In genomic region chr2:100178085-100178788, GRCh38 we compare ENCODE assay signal across 8 cellular contexts. TPM values are rescaled to one million over a fixed set of nuclear protein-coding genes. Genes with fewer than 3 reads are reported as not detected.
A peak's percentile ranks its signal among the peaks of the same experiment; 100 is the strongest.
DNase-seq lines count a peak whose midpoint lies in the region; ATAC-seq and TF ChIP-seq lines count a peak whose summit lies in the region.

No MANE protein-coding gene starts in this region.

- H3K36me3 Mint-ChIP-seq in T-helper 17 cell (ENCODE audit: low read depth) = no peaks in the 10 kb centered on the region
- H3K36me3 Mint-ChIP-seq in stimulated activated naive B cell treated with anti-CD40 and anti-IgM and Interleukin-4, amounts not matched to agents 10 μg/mL and 1 μg/mL and 100 μg/mL, for 72 hours = no peaks in the 10 kb centered on the region

- peaks cover 0 to 4% of the 10 kb centered on the region in 2 donors for H3K9me3 Mint-ChIP-seq in stimulated activated naive B cell treated with anti-CD40 and anti-IgM and Interleukin-4, amounts not matched to agents 10 μg/mL and 1 μg/mL and 100 μg/mL, for 72 hours

- H3K27ac Mint-ChIP-seq in T-helper 17 cell = no peak overlapping the region
- H3K27ac Mint-ChIP-seq in stimulated activated naive B cell treated with anti-CD40 and anti-IgM and Interleukin-4, amounts not matched to agents 10 μg/mL and 1 μg/mL and 100 μg/mL, for 72 hours = no peak overlapping the region

- peak; percentile 6 for DNase-seq in NCI-H1694 (lab: John Stamatoyannopoulos, UW)
- DNase-seq in NCI-H1694 treated with DMSO at 0.1 percent for 48 hours (lab: John Stamatoyannopoulos, UW) = no peak
- DNase-seq in HT1080 (ENCODE audit: low read depth) = peak; percentile 90
- peak in 2 of 3 donors; percentile 21 to 34 for DNase-seq in T-helper 17 cell
- peak in 1 of 2 donors; percentile 9 for DNase-seq in foreskin fibroblast
- DNase-seq in stimulated activated naive B cell treated with anti-CD40 and anti-IgM and Interleukin-4, amounts not matched to agents 10 μg/mL and 1 μg/mL and 100 μg/mL, for 72 hours = peak; percentile 39
- DNase-seq in effector CD8-positive, alpha-beta T cell (lab: John Stamatoyannopoulos, UW) = no peak
- no peak for DNase-seq in UCSD-AML1 (lab: John Stamatoyannopoulos, UW; ENCODE audit: unreplicated experiment)

- no peaks in the 10 kb centered on the region for H3K9me3 ChIP-seq in T-helper 17 cell (ENCODE audit: control insufficient read depth, low read length, poor library complexity, severe bottlenecking)

- TF ChIP-seq CTCF in foreskin fibroblast (IDR thresholded peaks at IDR 0.05; ENCODE audit: low read depth, low read length) = peak; percentile 26

- peaks cover 2% of the 10 kb centered on the region for H3K4me1 Mint-ChIP-seq in T-helper 17 cell
- peaks cover 14 to 24% of the 10 kb centered on the region in 2 donors for H3K4me1 Mint-ChIP-seq in stimulated activated naive B cell treated with anti-CD40 and anti-IgM and Interleukin-4, amounts not matched to agents 10 μg/mL and 1 μg/mL and 100 μg/mL, for 72 hours

- H3K4me3 Mint-ChIP-seq in T-helper 17 cell = no peak overlapping the region
- H3K4me3 Mint-ChIP-seq in stimulated activated naive B cell treated with anti-CD40 and anti-IgM and Interleukin-4, amounts not matched to agents 10 μg/mL and 1 μg/mL and 100 μg/mL, for 72 hours = no peak overlapping the region

- H3K27me3 Mint-ChIP-seq in T-helper 17 cell = no peaks in the 10 kb centered on the region
- H3K27me3 Mint-ChIP-seq in stimulated activated naive B cell treated with anti-CD40 and anti-IgM and Interleukin-4, amounts not matched to agents 10 μg/mL and 1 μg/mL and 100 μg/mL, for 72 hours = no peaks in the 10 kb centered on the region

- H3K4me3 ChIP-seq in foreskin fibroblast (ENCODE audit: low read depth in 1 of 2, low read length in 2 of 2) = no peak overlapping the region

- ATAC-seq in T-helper 17 cell = peak; percentile 91
- peak; percentile 78 to 82 for ATAC-seq in stimulated activated naive B cell treated with anti-CD40 and anti-IgM and Interleukin-4, amounts not matched to agents 10 μg/mL and 1 μg/mL and 100 μg/mL, for 72 hours (replicated peaks)

RNA-seq across cellular contexts. Expression of gene AFF3, which starts 35.8 kb away (rescaled TPM):
- 6.8 and 9.3 TPM in 2 replicates for total RNA-seq in HT1080 (2014; rRNA removed; shearing (Covaris generic))
- 10.0 and 11.5 TPM in 2 replicates for polyA plus RNA-seq in HT1080 (2015; cell fraction: cytosol; rRNA removed)
- polyA plus RNA-seq in HT1080 (2015; cell fraction: nucleus; rRNA removed) = 14.2 and 19.5 TPM in 2 replicates
- total RNA-seq in T-helper 17 cell = 10 to 100 TPM in 1 of 2 donors, 1 to 10 TPM in 1; 6.5 to 14.4 TPM

Comparison
In these comparisons a context has a peak if more than half of its experiments do, and no peak if none do; other contexts are left out.
1. DNase-seq: peak in NCI-H1694 (single experiment), HT1080 (single experiment), T-helper 17 cell (2 of 3) and stimulated activated naive B cell treated with anti-CD40 and anti-IgM and Interleukin-4, amounts not matched to agents 10 μg/mL and 1 μg/mL and 100 μg/mL, for 72 hours (single experiment); none in NCI-H1694 treated with DMSO at 0.1 percent for 48 hours (single experiment), effector CD8-positive, alpha-beta T cell (single experiment) and UCSD-AML1 (single experiment).